Comparison of ENCODE assay signal across 22 cellular contexts in genomic region chr12:75698052-75698451, GRCh38.
DNase-seq lines count a peak whose midpoint lies in the region; ATAC-seq and TF ChIP-seq lines count a peak whose summit lies in the region.
"Had no signal": no experiment of that assay in that cellular context is flagged by ENCODE, and none has a peak within 500 bp of the region (broad histone marks: within the 10 kb centered on the region; RNA-seq: fewer than 3 reads in every experiment).

No MANE protein-coding gene starts in this region.

- in situ Hi-C loops in IMR-90 (cut with MboI; ENCODE audit: low sequenced_read_pairs) = loop anchor here (10.0 kb wide), 1 partner anchor 327 kb away; no protein-coding TSS in a partner anchor

- H3K9me3 ChIP-seq in IMR-90 (ENCODE audit: control insufficient read depth, insufficient read depth, low read length) (no peaks in the 10 kb centered on the region), trophoblast cell (ENCODE audit: insufficient read depth, low read depth, low read length) (no peaks in the 10 kb centered on the region)
- H3K9me3 ChIP-seq: BLaER1 had no signal

- no peak overlapping the region for H2AFZ ChIP-seq in IMR-90 (replicated peaks; ENCODE audit: low read length, poor library complexity)
- H2AFZ ChIP-seq in trophoblast cell (ENCODE audit: insufficient read depth, low read length, poor library complexity) = no peak overlapping the region

- H3K27ac Mint-ChIP-seq in osteocyte (ENCODE audit: unreplicated experiment) = no peak overlapping the region
- H3K27ac Mint-ChIP-seq: CD4-positive, CD25-positive, alpha-beta regulatory T cell; T-cell had no signal

- H3K36me3 ChIP-seq in IMR-90 (ENCODE audit: control insufficient read depth, insufficient read depth, low read length) (peaks cover 1% of the 10 kb centered on the region; the same call in 1 of the 2 replicates), trophoblast cell (ENCODE audit: control insufficient read depth in 1 of 2, insufficient read depth in 2 of 2, low read length in 2 of 2) (no peaks in the 10 kb centered on the region), mesendoderm (ENCODE audit: control insufficient read depth, insufficient read depth, low read length) (no peaks in the 10 kb centered on the region)
- H3K36me3 ChIP-seq: BLaER1 had no signal

- TF ChIP-seq RAD21 in IMR-90 (IDR thresholded peaks at IDR 0.05; ENCODE audit: low read length) = no peak

- no peaks in the 10 kb centered on the region for H3K27me3 Mint-ChIP-seq in osteocyte (ENCODE audit: unreplicated experiment)
- H3K27me3 Mint-ChIP-seq: CD4-positive, CD25-positive, alpha-beta regulatory T cell had no signal

- 0 out of 2 replicates have a peak overlapping the region, but pooled peaks have one; percentile 10 for H3K14ac ChIP-seq in IMR-90 (replicated peaks; ENCODE audit: low read depth, low read length)
- H3K14ac ChIP-seq in trophoblast cell (ENCODE audit: low read length) = no peak overlapping the region

- BruUV-seq in IMR-90 (replicated peaks; lab: Mats Ljungman, UMichigan) = no TSS peak

- no peaks in the 10 kb centered on the region for H3K9me1 ChIP-seq in IMR-90 (ENCODE audit: insufficient read depth, low read length)

- peak overlapping the region; percentile 48 for H2AK5ac ChIP-seq in IMR-90 (ENCODE audit: low read depth, low read length)
- H2AK5ac ChIP-seq in trophoblast cell (ENCODE audit: low read length) = no peak overlapping the region
- no peak overlapping the region for H2AK5ac ChIP-seq in mesendoderm (ENCODE audit: low read length)

- TF ChIP-seq CTCF in IMR-90 (conservative IDR thresholded peaks at IDR 0.05; ENCODE audit: low read depth, low read length) (no peak), osteocyte (IDR thresholded peaks at IDR 0.05) (no peak)

- H4K5ac ChIP-seq in IMR-90 (ENCODE audit: low read depth, low read length) = no peak overlapping the region; the same call in 1 of the 2 replicates
- H4K5ac ChIP-seq in mesendoderm (ENCODE audit: low read length) = no peak overlapping the region

- no peak overlapping the region for H2BK12ac ChIP-seq in trophoblast cell (ENCODE audit: low read length)

- peak overlapping the region; percentile 70 for H4K91ac ChIP-seq in IMR-90 (ENCODE audit: insufficient read depth, low read depth, low read length)
- no peak overlapping the region for H4K91ac ChIP-seq in trophoblast cell (ENCODE audit: low read depth, low read length)

- H2BK120ac ChIP-seq in IMR-90 (ENCODE audit: low read depth, low read length) (peak overlapping the region; percentile 58), trophoblast cell (ENCODE audit: insufficient read depth, low read length, poor library complexity) (no peak overlapping the region), mesendoderm (ENCODE audit: low read depth, low read length) (no peak overlapping the region)

- H2BK20ac ChIP-seq in IMR-90 (ENCODE audit: low read depth, low read length) = peak overlapping the region; percentile 67

- no peaks in the 10 kb centered on the region for H3K9me3 Mint-ChIP-seq in osteocyte (ENCODE audit: unreplicated experiment)
- H3K9me3 Mint-ChIP-seq: CD4-positive, CD25-positive, alpha-beta regulatory T cell; T-cell had no signal

- TF ChIP-seq POLR2A in IMR-90 (IDR thresholded peaks at IDR 0.05; ENCODE audit: low read depth, low read length) = no peak

- H2BK5ac ChIP-seq in IMR-90 (ENCODE audit: low read depth, low read length, poor library complexity, severe bottlenecking) (no peak overlapping the region), trophoblast cell (ENCODE audit: low read depth, low read length, poor library complexity) (no peak overlapping the region), mesendoderm (ENCODE audit: low read length) (no peak overlapping the region)

- H4K20me1 ChIP-seq in IMR-90 (ENCODE audit: insufficient read depth, low read length) = no peaks in the 10 kb centered on the region
- H4K20me1 ChIP-seq: BLaER1 had no signal

- H3K9ac ChIP-seq in IMR-90 (ENCODE audit: low read depth, low read length) = no peak overlapping the region
- H3K9ac ChIP-seq in trophoblast cell (ENCODE audit: low read length) = no peak overlapping the region
- H3K9ac ChIP-seq in mesendoderm (ENCODE audit: low read length) = no peak overlapping the region
- H3K9ac ChIP-seq: BLaER1 had no signal

- no CpG with 5 or more reads among the region's 1 CpG for WGBS in IMR-90 (ENCODE audit: extremely low coverage in 2 of 2, insufficient read length in 1 of 2), 2 experiments
- WGBS in trophoblast cell (ENCODE audit: extremely low coverage, insufficient coverage, insufficient read length) = no CpG with 5 or more reads among the region's 1 CpG
- WGBS in mesendoderm (ENCODE audit: extremely low coverage, insufficient coverage, low lambda C conversion rate) = no CpG with 5 or more reads among the region's 1 CpG

- ATAC-seq in IMR-90 (ENCODE audit: low read depth) = no peak
- no peak for ATAC-seq in left cardiac atrium
- ATAC-seq: PC-3, T-cell had no signal

- peak overlapping the region; percentile 79; the same call in 1 of the 3 replicates for H2BK15ac ChIP-seq in IMR-90 (ENCODE audit: low read depth, low read length)
- no peak overlapping the region for H2BK15ac ChIP-seq in mesendoderm (replicated peaks; ENCODE audit: low read depth)

- H3K79me1 ChIP-seq in IMR-90 (ENCODE audit: low read depth in 1 of 2, low read length in 2 of 2) = no peaks in the 10 kb centered on the region
- H3K79me1 ChIP-seq in trophoblast cell (ENCODE audit: low read length) = no peaks in the 10 kb centered on the region
- no peaks in the 10 kb centered on the region for H3K79me1 ChIP-seq in mesendoderm (ENCODE audit: low read length)

- POLR2A ChIA-PET in IMR-90 (lab: Charles Lee; ENCODE audit: unreplicated experiment) = interaction anchor here (0.5 kb wide), 1 partner anchor 163 kb away, joined by 4 read pairs; no protein-coding TSS in a partner anchor

- peak overlapping the region; percentile 41 for H3K18ac ChIP-seq in IMR-90 (ENCODE audit: low read depth, low read length)
- H3K18ac ChIP-seq in trophoblast cell (ENCODE audit: low read length) = no peak overlapping the region
- no peak overlapping the region for H3K18ac ChIP-seq in mesendoderm (ENCODE audit: low read length)

- peaks cover 26% of the 10 kb centered on the region for H3K4me1 Mint-ChIP-seq in osteocyte (ENCODE audit: unreplicated experiment)

- CTCF ChIA-PET in IMR-90 (lab: Yijun Ruan, JAX) = no interaction called here

- no peaks in the 10 kb centered on the region for H3K4me1 ChIP-seq in IMR-90 (ENCODE audit: control insufficient read depth, insufficient read depth, low read length)
- H3K4me1 ChIP-seq in trophoblast cell (ENCODE audit: control insufficient read depth in 1 of 2, insufficient read depth in 2 of 2, low read length in 2 of 2) = no peaks in the 10 kb centered on the region
- H3K4me1 ChIP-seq in mesendoderm (ENCODE audit: control insufficient read depth, low read depth, low read length) = no peaks in the 10 kb centered on the region

- H3K4ac ChIP-seq in IMR-90 (ENCODE audit: low read depth, low read length) (peak overlapping the region; percentile 37), trophoblast cell (ENCODE audit: low read depth, low read length) (no peak overlapping the region), mesendoderm (ENCODE audit: low read depth, low read length) (no peak overlapping the region)

- no peak overlapping the region for H3K23ac ChIP-seq in IMR-90 (ENCODE audit: low read depth, low read length)
- H3K23ac ChIP-seq in trophoblast cell (ENCODE audit: low read length) = no peak overlapping the region
- no peak overlapping the region for H3K23ac ChIP-seq in mesendoderm (ENCODE audit: low read length)

- H3K27ac ChIP-seq in IMR-90 (ENCODE audit: insufficient read depth, low read length) (no peak overlapping the region), trophoblast cell (ENCODE audit: low read depth, low read length) (no peak overlapping the region), mesendoderm (ENCODE audit: low read depth, low read length) (no peak overlapping the region)
- H3K27ac ChIP-seq: BLaER1, HL-60, RWPE1 had no signal

- H2AK9ac ChIP-seq in IMR-90 (replicated peaks; ENCODE audit: low read depth, low read length, poor library complexity) = no peak overlapping the region

- H3K4me3 Mint-ChIP-seq in osteocyte (ENCODE audit: unreplicated experiment) = no peak overlapping the region
- H3K4me3 Mint-ChIP-seq: CD4-positive, CD25-positive, alpha-beta regulatory T cell; T-cell had no signal

- dilution Hi-C loops in IMR-90 (cut with HindIII; ENCODE audit: low sequenced_read_pairs, unreplicated experiment) = no loop called here

- H3K56ac ChIP-seq in IMR-90 (ENCODE audit: extremely low read depth, insufficient read depth, low read length) = no peak overlapping the region
- no peak overlapping the region for H3K56ac ChIP-seq in mesendoderm (ENCODE audit: low read length)

- H3K4me2 ChIP-seq in IMR-90 (ENCODE audit: low read depth, low read length) (no peak overlapping the region), trophoblast cell (ENCODE audit: low read length) (no peak overlapping the region), mesendoderm (ENCODE audit: low read length) (no peak overlapping the region)
- H3K4me2 ChIP-seq: BLaER1 had no signal

- H3K27me3 ChIP-seq in IMR-90 (ENCODE audit: control insufficient read depth, insufficient read depth, low read length) = no peaks in the 10 kb centered on the region
- H3K27me3 ChIP-seq in trophoblast cell (ENCODE audit: insufficient read depth, low read length) = no peaks in the 10 kb centered on the region
- H3K27me3 ChIP-seq in mesendoderm (ENCODE audit: insufficient read depth, low read length, poor library complexity) = no peaks in the 10 kb centered on the region
- H3K27me3 ChIP-seq: BLaER1 had no signal

- H4K12ac ChIP-seq in trophoblast cell (ENCODE audit: low read depth, low read length) = no peak overlapping the region

- no peak overlapping the region for H4K8ac ChIP-seq in IMR-90 (ENCODE audit: low read depth in 2 of 2, low read length in 2 of 2)
- H4K8ac ChIP-seq in trophoblast cell (ENCODE audit: low read depth, low read length) = no peak overlapping the region
- no peak overlapping the region for H4K8ac ChIP-seq in mesendoderm (ENCODE audit: low read depth, low read length)

- H3K79me2 ChIP-seq in trophoblast cell (ENCODE audit: control insufficient read depth, insufficient read depth, low read length, poor library complexity) (no peaks in the 10 kb centered on the region), mesendoderm (ENCODE audit: control insufficient read depth, insufficient read depth, low read length) (no peaks in the 10 kb centered on the region)

- H3K4me3 ChIP-seq in IMR-90 (ENCODE audit: insufficient read depth, low read depth, low read length) = no peak overlapping the region
- H3K4me3 ChIP-seq in trophoblast cell (ENCODE audit: low read depth, low read length) = no peak overlapping the region
- no peak overlapping the region for H3K4me3 ChIP-seq in mesendoderm (ENCODE audit: low read length)
- H3K4me3 ChIP-seq: BLaER1 had no signal

- intact Hi-C loops in IMR-90 (cut with micrococcal nuclease) = no loop called here
- intact Hi-C loops in left cardiac atrium (cut with DNase I) = no loop called here

- DNase-seq in NCI-H748 (lab: John Stamatoyannopoulos, UW; ENCODE audit: unreplicated experiment) (peak; percentile 60), NCI-H748 treated with DMSO at 0.1 percent for 48 hours (lab: John Stamatoyannopoulos, UW) (no peak), IMR-90 (no peak), islet precursor cell (peak; percentile 59), trophoblast cell (peak; percentile 5 to 64), osteocyte (ENCODE audit: extremely low spot score, unreplicated experiment) (no peak), left cardiac atrium (no peak), mesendoderm (no peak)
- DNase-seq: CD4-positive, CD25-positive, alpha-beta regulatory T cell; DMS153; GOT3; HCEC 1CT; Karpas-422; NCI-H1092 treated with DMSO at 0.1 percent for 48 hours; NCI-H1694; NCI-H446 treated with DMSO at 0.1 percent for 48 hours; PC-3; SHP77; T-cell had no signal

- H3K36me3 Mint-ChIP-seq in osteocyte (ENCODE audit: unreplicated experiment) = peaks cover 3% of the 10 kb centered on the region
- H3K36me3 Mint-ChIP-seq: CD4-positive, CD25-positive, alpha-beta regulatory T cell; T-cell had no signal

Comparison
In these comparisons a context has a peak if more than half of its experiments do, and no peak if none do; other contexts are left out.
1. DNase-seq: peak in NCI-H748 (single experiment), islet precursor cell (single experiment) and trophoblast cell (2 of 2); none in NCI-H748 treated with DMSO at 0.1 percent for 48 hours (single experiment), IMR-90 (single experiment), osteocyte (single experiment), left cardiac atrium (single experiment) and mesendoderm (single experiment).